32 cellular contexts compared by ENCODE assay signal in genomic region chr11:50030193-50030592, GRCh38. TPM values are rescaled to one million over a fixed set of nuclear protein-coding genes. Genes with fewer than 3 reads are reported as not detected.
"Had no signal": no experiment of that assay in that cellular context is flagged by ENCODE, and none has a peak within 500 bp of the region (broad histone marks: within the 10 kb centered on the region; RNA-seq: fewer than 3 reads in every experiment).

No MANE protein-coding gene starts in this region.

- H3K4me1 ChIP-seq: pancreas, psoas muscle, right lobe of liver, testis, thyroid gland, transverse colon, upper lobe of left lung had no signal

- H3K27me3 ChIP-seq: hepatocyte, pancreas, right lobe of liver, testis, thyroid gland, transverse colon, upper lobe of left lung had no signal

- DNase-seq: head of caudate nucleus; islet precursor cell; midbrain; mucosa of descending colon; naive thymus-derived CD4-positive, alpha-beta T cell; nucleus accumbens; pancreas; posterior cingulate gyrus; psoas muscle; right lobe of liver; stimulated activated CD4-positive, alpha-beta T cell treated with anti-CD3 and anti-CD28 coated beads, Interleukin-1b, Interleukin-23, amount 100 ng/mL, for 48 hours; stimulated activated CD4-positive, alpha-beta T cell treated with anti-CD3 and anti-CD28 coated beads, Interleukin-2, amount 100 ng/mL, for 48 hours; stimulated activated CD4-positive, alpha-beta T cell treated with anti-CD3 and anti-CD28 coated beads, Interleukin-4, amount 100 ng/mL, for 4 hours; stimulated activated CD8-positive, alpha-beta memory T cell treated with anti-CD3 and anti-CD28 coated beads, Interleukin-4, amount 100 ng/mL, for 48 hours; stimulated activated naive CD4-positive, alpha-beta T cell treated with Interleukin-2 at 50 U/mL for 16 hours; stimulated activated naive CD8-positive, alpha-beta T cell treated with anti-CD3 and anti-CD28 coated beads, Interleukin-15, amount 100 ng/mL, for 72 hours; testis; thyroid gland; transverse colon; upper lobe of left lung had no signal

- H3K4me3 ChIP-seq: hepatocyte, mucosa of descending colon, pancreas, psoas muscle, right lobe of liver, smooth muscle cell, testis, thyroid gland, transverse colon, upper lobe of left lung had no signal

- H3K27ac ChIP-seq: hepatocyte, pancreas, psoas muscle, right lobe of liver, testis, thyroid gland, transverse colon, upper lobe of left lung had no signal

- H3K9me3 ChIP-seq: pancreas, psoas muscle, right lobe of liver, testis, thyroid gland, transverse colon had no signal

- H3K36me3 ChIP-seq: pancreas, right lobe of liver, thyroid gland, transverse colon, upper lobe of left lung had no signal

- ATAC-seq: mucosa of descending colon; naive thymus-derived CD4-positive, alpha-beta T cell; natural killer cell treated with Interleukin-12 subunit alpha and Interleukin-12 subunit beta and Interleukin-15 and Interleukin-18, amount 100 ng/mL, for 72 hours; pancreas; psoas muscle; right lobe of liver; stimulated activated memory B cell treated with anti-CD40 and anti-IgM and Interleukin-4, amounts not matched to agents 10 μg/mL and 1 μg/mL and 100 μg/mL, for 72 hours; stimulated activated naive CD8-positive, alpha-beta T cell treated with anti-CD3 and anti-CD28 coated beads, Interleukin-15, amount 100 ng/mL, for 72 hours had no signal

RNA-seq across cellular contexts. Expression of gene OR4C45, which starts 2.5 kb away (rescaled TPM):
- total RNA-seq: hepatocyte; kidney epithelial cell; lower leg skin; lung microvascular endothelial cell; mesenteric fat pad; mucosa of descending colon; myocyte; naive thymus-derived CD4-positive, alpha-beta T cell; natural killer cell treated with Interleukin-12 subunit alpha and Interleukin-12 subunit beta and Interleukin-15 and Interleukin-18, amount 100 ng/mL, for 72 hours; osteoblast; pancreas; psoas muscle; right lobe of liver; skeletal muscle tissue; smooth muscle cell; testis; thyroid gland; transverse colon; upper lobe of left lung had no signal
- polyA plus RNA-seq: hepatocyte; naive thymus-derived CD4-positive, alpha-beta T cell; neural cell; pancreas; psoas muscle; smooth muscle cell had no signal

RNA-seq across cellular contexts. Expression of gene OR4C12, which starts 47.9 kb away (rescaled TPM):
- total RNA-seq: hepatocyte; kidney epithelial cell; lower leg skin; lung microvascular endothelial cell; mesenteric fat pad; mucosa of descending colon; myocyte; naive thymus-derived CD4-positive, alpha-beta T cell; natural killer cell treated with Interleukin-12 subunit alpha and Interleukin-12 subunit beta and Interleukin-15 and Interleukin-18, amount 100 ng/mL, for 72 hours; osteoblast; pancreas; psoas muscle; right lobe of liver; skeletal muscle tissue; smooth muscle cell; thyroid gland; transverse colon; upper lobe of left lung had no signal
- polyA plus RNA-seq: hepatocyte; naive thymus-derived CD4-positive, alpha-beta T cell; neural cell; pancreas; psoas muscle; smooth muscle cell had no signal
